8 cellular contexts compared by ENCODE assay signal in the genomic region with DNA sequence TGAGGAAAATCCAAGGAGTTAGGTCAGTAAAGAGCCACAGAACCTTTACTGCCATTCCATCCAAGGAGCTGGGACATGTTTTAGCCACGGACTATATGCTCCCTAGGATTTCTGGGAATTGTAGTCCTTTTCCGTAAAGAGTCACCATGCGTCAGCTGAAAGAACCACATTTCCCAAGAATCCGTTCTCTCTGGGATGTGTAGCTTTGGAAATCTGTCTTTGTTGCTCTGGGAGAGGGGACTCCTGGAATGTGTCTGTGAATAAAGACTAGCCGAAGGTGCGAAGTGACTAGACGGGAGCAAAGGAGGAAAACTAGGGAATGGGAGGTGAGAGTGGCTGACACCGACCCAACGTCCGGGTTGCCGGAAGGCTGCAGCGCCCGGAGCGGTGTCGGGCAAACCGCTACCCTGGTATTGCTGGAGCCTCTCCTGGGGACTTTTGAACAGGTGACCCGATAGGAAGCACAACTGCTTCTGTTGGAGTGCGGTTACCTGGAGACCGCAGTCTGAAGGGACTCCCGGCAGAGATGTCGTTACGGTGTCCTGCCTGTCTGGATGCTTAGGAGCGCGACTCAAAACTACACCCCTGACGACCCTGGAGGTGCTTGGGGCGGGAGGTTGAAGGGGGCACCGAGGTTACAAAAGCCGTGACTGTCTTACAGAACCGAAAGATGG. TPM values are rescaled to one million over a fixed set of nuclear protein-coding genes. Genes with fewer than 3 reads are reported as not detected.
DNase-seq lines count a peak whose midpoint lies in the region; ATAC-seq, FAIRE-seq and TF ChIP-seq lines count a peak whose summit lies in the region.

A gene with protein sequence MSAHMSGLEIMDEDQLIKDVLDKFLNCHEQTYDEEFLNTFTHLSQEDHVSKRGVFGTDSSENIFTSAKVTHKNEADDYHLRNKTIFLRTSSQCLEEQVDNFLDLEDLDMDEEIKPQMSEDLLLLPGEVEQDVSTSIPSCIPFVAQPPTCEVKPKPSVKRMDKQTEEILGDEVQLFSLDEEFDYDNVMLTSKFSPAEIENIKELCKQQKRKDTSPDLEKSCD (plus strand): TSS at position 187 of the 674 bp plus-strand sequence. CDS start 15,602 bp downstream, outside the sequence.

- peaks cover 23% of the 10 kb centered on the region for H3K27me3 ChIP-seq in CD4-positive, alpha-beta T cell (ENCODE audit: control insufficient read depth, insufficient read depth, low read length)

- H3K27me3 Mint-ChIP-seq in CD4-positive, alpha-beta T cell: peaks cover 50% of the 10 kb centered on the region
- H3K27me3 Mint-ChIP-seq in natural killer cell (ENCODE audit: low read depth in 2 of 2) (peaks cover 26 to 50% of the 10 kb centered on the region in 2 donors), type B pancreatic cell (peaks cover 28% of the 10 kb centered on the region)

- no peaks in the 10 kb centered on the region for H3K9me3 ChIP-seq in CD4-positive, alpha-beta T cell (ENCODE audit: control insufficient read depth, low read length)

- no peak for TF ChIP-seq CTCF in CD4-positive, alpha-beta T cell (IDR thresholded peaks at IDR 0.05)
- no peak for TF ChIP-seq CTCF in natural killer cell (IDR thresholded peaks at IDR 0.05)
- TF ChIP-seq CTCF in type B pancreatic cell (conservative IDR thresholded peaks at IDR 0.05): no peak

- no peak within 1 kb of the TSS for H3K27ac ChIP-seq in CD4-positive, alpha-beta T cell (ENCODE audit: low read depth, low read length)

- FAIRE-seq in HTR-8/SVneo (lab: Jason Lieb, UNC): peak; percentile 94

- CTCF ChIA-PET in CD4-positive, alpha-beta T cell (lab: Charles Lee): no interaction called here

- H3K4me1 Mint-ChIP-seq in CD4-positive, alpha-beta T cell (ENCODE audit: low read depth): peaks cover 16% of the 10 kb centered on the region
- H3K4me1 Mint-ChIP-seq in natural killer cell (peaks cover 11% of the 10 kb centered on the region in 2 donors), type B pancreatic cell (ENCODE audit: unreplicated experiment) (peaks cover 8% of the 10 kb centered on the region)

- H3K36me3 Mint-ChIP-seq in CD4-positive, alpha-beta T cell (ENCODE audit: low read depth): no peaks in the 10 kb centered on the region
- H3K36me3 Mint-ChIP-seq in natural killer cell (no peaks in the 10 kb centered on the region), type B pancreatic cell (no peaks in the 10 kb centered on the region)

- POLR2A ChIA-PET in CD4-positive, alpha-beta T cell (lab: Charles Lee): no interaction called here

- no peak within 1 kb of the TSS for H3K27ac Mint-ChIP-seq in CD4-positive, alpha-beta T cell
- H3K27ac Mint-ChIP-seq in natural killer cell (peak within 1 kb of the TSS in 1 of 2 donors; percentile 66), type B pancreatic cell (peak within 1 kb of the TSS; percentile 86)

- ATAC-seq in CD4-positive, alpha-beta T cell (ENCODE audit: poor library complexity): peak; percentile 81
- ATAC-seq in GM21360 (IDR thresholded peaks at IDR 0.05; ENCODE audit: unreplicated experiment): peak; percentile 83
- ATAC-seq in natural killer cell: peak; percentile 54 to 81 (median 73)

- intact Hi-C loops in CD4-positive, alpha-beta T cell (cut with DNase I, micrococcal nuclease): no loop called here
- intact Hi-C loops in natural killer cell (cut with micrococcal nuclease): loop anchor here (10.0 kb wide), 1 partner anchor 790 kb away; no protein-coding TSS in a partner anchor

- no peaks in the 10 kb centered on the region for H3K9me3 Mint-ChIP-seq in CD4-positive, alpha-beta T cell
- H3K9me3 Mint-ChIP-seq in natural killer cell (no peaks in the 10 kb centered on the region), type B pancreatic cell (no peaks in the 10 kb centered on the region)

- peak within 1 kb of the TSS; percentile 97 for H3K4me3 Mint-ChIP-seq in CD4-positive, alpha-beta T cell
- peak within 1 kb of the TSS; percentile 94 for H3K4me3 Mint-ChIP-seq in natural killer cell
- peak within 1 kb of the TSS; percentile 98 for H3K4me3 Mint-ChIP-seq in type B pancreatic cell

- peak in 4 of 10 experiments; percentile 2 to 34 (median 2) for DNase-seq in CD4-positive, alpha-beta T cell
- DNase-seq in HTR-8/SVneo (ENCODE audit: insufficient read length, low spot score): peak; percentile 85
- DNase-seq in NOMO-1 treated with dmso at 0.1 percent for 144 hours (lab: John Stamatoyannopoulos, UW; ENCODE audit: unreplicated experiment): peak; percentile 50
- DNase-seq in activated naive CD4-positive, alpha-beta T cell treated with anti-CD3 and anti-CD28 coated beads, Interleukin-2, amount 50 U/mL, for 16 hours: peak; percentile 18
- peak; percentile 87 for DNase-seq in foreskin melanocyte
- no peak for DNase-seq in natural killer cell
- no peak for DNase-seq in type B pancreatic cell (ENCODE audit: extremely low spot score, unreplicated experiment)

RNA-seq across cellular contexts. Expression of the gene that starts here (rescaled TPM):
- total RNA-seq in CD4-positive, alpha-beta T cell: 1 to 10 TPM; 1.7 to 1.9 TPM
- 1 to 10 TPM in 2 of 3 donors, under 1 TPM in 1; 0.94 to 1.9 (median 1.8) TPM for total RNA-seq in natural killer cell
- total RNA-seq in type B pancreatic cell (ENCODE audit: low replicate concordance): 12.2 and 33.1 TPM in 2 replicates

Comparison
In these comparisons a context has a peak if more than half of its experiments do, and no peak if none do; other contexts are left out.
1. DNase-seq: peak in HTR-8/SVneo (single experiment), NOMO-1 treated with dmso at 0.1 percent for 144 hours (single experiment), activated naive CD4-positive, alpha-beta T cell treated with anti-CD3 and anti-CD28 coated beads, Interleukin-2, amount 50 U/mL, for 16 hours (single experiment) and foreskin melanocyte (single experiment); none in natural killer cell (single experiment) and type B pancreatic cell (single experiment).
2. Peak in every context shown above with its lines, with median percentiles within 50 percentile points of each other: ATAC-seq and H3K4me3 Mint-ChIP-seq.